ENCODE assay signal across 22 cellular contexts in genomic region chr18:57981629-57982028, GRCh38.
"Had no signal": no experiment of that assay in that cellular context is flagged by ENCODE, and none has a peak within 500 bp of the region (broad histone marks: within the 10 kb centered on the region; RNA-seq: fewer than 3 reads in every experiment).

No MANE protein-coding gene starts in this region.

- H3K36me3 ChIP-seq: lower lobe of right lung, neural progenitor cell, prostate gland, right atrium auricular region, sigmoid colon, tibial artery had no signal

- H3K9me3 ChIP-seq: lower lobe of right lung, prostate gland, right atrium auricular region, sigmoid colon, testis, tibial artery had no signal

- H3K79me2 ChIP-seq: parathyroid adenoma had no signal

- ATAC-seq: effector memory CD8-positive, alpha-beta T cell; left ventricle myocardium superior; lower lobe of right lung; natural killer cell treated with Interleukin-12 subunit alpha and Interleukin-12 subunit beta and Interleukin-15 and Interleukin-18, amount 100 ng/mL, for 72 hours; stimulated activated effector memory CD8-positive, alpha-beta T cell treated with anti-CD3 and anti-CD28 coated beads, Interleukin-12 subunit alpha, Interleukin-12 subunit beta, amount 100 ng/mL, for 72 hours had no signal

- H3K4me3 ChIP-seq: lower lobe of right lung, neural progenitor cell, prostate gland, right atrium auricular region, sigmoid colon, testis, tibial artery had no signal

- DNase-seq: cortex of kidney; effector memory CD8-positive, alpha-beta T cell; head of caudate nucleus; left ventricle myocardium superior; lower lobe of right lung; naive B cell; sigmoid colon; stimulated activated CD4-positive, alpha-beta T cell treated with anti-CD3 and anti-CD28 coated beads, Interleukin-2, amount 100 ng/mL, for 24 hours; stimulated activated CD4-positive, alpha-beta T cell treated with anti-CD3 and anti-CD28 coated beads, Interleukin-4, amount 100 ng/mL, for 24 hours; stimulated activated naive CD4-positive, alpha-beta T cell treated with Interleukin-2 at 50 U/mL for 16 hours; substantia nigra; testis; tibial artery had no signal

- H3K27me3 ChIP-seq: neural progenitor cell, right atrium auricular region, sigmoid colon, testis, tibial artery had no signal

- H3K9ac ChIP-seq: neural progenitor cell, parathyroid adenoma had no signal

- FAIRE-seq: endometrium, frontal cortex, keratinocyte had no signal

- H3K27ac ChIP-seq: neural progenitor cell, parathyroid adenoma, prostate gland, right atrium auricular region, sigmoid colon, testis, tibial artery had no signal

- H3K4me1 ChIP-seq: prostate gland, right atrium auricular region, sigmoid colon, testis, tibial artery had no signal
